1 cellular context compared by ENCODE assay signal in genomic region chr19:46859637-46860124, GRCh38.
TF ChIP-seq lines count a peak whose summit lies in the region.

No MANE protein-coding gene starts in this region.

TF ChIP-seq in K562, 482 proteins besides CTCF, POLR2A, EP300 and RAD21 (continued from another document and continues in another):
- TF ChIP-seq HCFC1 (IDR thresholded peaks at IDR 0.05; ENCODE audit: low read depth, low read length), result no peak
- no peak for TF ChIP-seq LCOR (CRISPR knock-in tag; IDR thresholded peaks at IDR 0.05)
- peak; percentile 73; the same call in 1 of the 2 replicates for TF ChIP-seq NBN (IDR thresholded peaks at IDR 0.05; ENCODE audit: low read depth)
- TF ChIP-seq POU5F1 (IDR thresholded peaks at IDR 0.05; ENCODE audit: borderline replicate concordance, low read depth, low read length, partially characterized antibody), result no peak
- TF ChIP-seq, protein P1, sequence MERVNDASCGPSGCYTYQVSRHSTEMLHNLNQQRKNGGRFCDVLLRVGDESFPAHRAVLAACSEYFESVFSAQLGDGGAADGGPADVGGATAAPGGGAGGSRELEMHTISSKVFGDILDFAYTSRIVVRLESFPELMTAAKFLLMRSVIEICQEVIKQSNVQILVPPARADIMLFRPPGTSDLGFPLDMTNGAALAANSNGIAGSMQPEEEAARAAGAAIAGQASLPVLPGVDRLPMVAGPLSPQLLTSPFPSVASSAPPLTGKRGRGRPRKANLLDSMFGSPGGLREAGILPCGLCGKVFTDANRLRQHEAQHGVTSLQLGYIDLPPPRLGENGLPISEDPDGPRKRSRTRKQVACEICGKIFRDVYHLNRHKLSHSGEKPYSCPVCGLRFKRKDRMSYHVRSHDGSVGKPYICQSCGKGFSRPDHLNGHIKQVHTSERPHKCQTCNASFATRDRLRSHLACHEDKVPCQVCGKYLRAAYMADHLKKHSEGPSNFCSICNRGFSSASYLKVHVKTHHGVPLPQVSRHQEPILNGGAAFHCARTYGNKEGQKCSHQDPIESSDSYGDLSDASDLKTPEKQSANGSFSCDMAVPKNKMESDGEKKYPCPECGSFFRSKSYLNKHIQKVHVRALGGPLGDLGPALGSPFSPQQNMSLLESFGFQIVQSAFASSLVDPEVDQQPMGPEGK (CRISPR knock-in tag; IDR thresholded peaks at IDR 0.05; ENCODE audit: borderline replicate concordance), result no peak
- no peak for TF ChIP-seq ZNF224 (CRISPR knock-in tag; IDR thresholded peaks at IDR 0.05)
- TF ChIP-seq, protein P2, sequence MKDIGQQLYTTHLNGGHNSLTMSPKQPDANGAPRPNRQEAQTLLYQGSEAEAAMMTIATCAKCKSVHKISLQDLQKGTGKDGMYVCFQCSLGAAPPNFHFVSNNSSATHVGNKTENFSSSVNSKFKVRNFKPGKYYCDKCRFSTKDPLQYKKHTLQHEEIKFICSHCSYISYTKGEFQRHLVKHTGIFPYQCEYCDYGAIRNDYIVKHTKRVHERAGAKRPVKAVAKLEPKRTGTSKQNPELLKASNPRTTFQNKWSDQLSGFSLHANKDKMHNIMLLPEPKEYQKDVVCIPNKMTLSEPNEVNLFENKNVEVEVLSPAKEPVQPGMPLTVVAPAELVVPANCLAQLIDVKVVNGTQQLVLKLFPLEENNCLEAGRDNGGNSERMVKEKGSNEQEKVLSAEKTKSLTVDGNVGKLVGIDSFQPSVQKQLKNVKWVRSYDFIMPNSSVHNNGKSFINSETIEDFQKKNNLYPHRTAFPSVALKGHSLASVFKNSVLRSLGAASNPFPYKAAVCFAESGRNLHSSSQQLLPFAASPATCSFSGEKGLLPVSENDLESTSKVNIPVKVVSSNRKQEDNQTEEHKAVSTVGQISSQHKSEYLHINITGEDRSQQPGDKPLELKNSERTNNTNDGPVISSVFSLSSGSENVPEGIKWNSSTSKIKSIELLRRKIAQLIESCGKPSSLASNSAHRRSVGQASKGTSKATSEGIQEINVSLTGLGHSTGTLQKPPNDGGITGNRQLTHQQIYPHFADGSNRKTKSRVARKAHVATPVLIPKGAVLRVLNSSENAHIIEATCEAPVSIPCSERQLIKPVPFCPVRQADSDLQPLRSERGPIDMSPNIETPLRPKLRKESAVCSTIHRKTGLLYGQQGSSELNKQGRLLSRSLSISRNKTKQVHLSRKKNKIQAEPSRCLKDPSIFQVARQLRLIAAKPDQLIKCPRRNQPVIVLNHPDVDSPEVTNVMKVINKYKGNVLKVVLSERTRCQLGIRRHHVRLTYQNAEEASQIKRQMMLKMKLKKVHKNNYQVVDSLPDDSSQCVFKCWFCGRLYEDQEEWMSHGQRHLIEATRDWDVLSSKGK (CRISPR knock-in tag; IDR thresholded peaks at IDR 0.05), result no peak
- no peak for TF ChIP-seq RAD51 (IDR thresholded peaks at IDR 0.05; ENCODE audit: borderline replicate concordance, low read depth)
- TF ChIP-seq MEF2A (IDR thresholded peaks at IDR 0.05; ENCODE audit: control insufficient read depth, low read depth, low read length), result no peak
- no peak for TF ChIP-seq RBFOX2 (IDR thresholded peaks at IDR 0.05; ENCODE audit: low read depth, low read length)
- TF ChIP-seq, protein P3, sequence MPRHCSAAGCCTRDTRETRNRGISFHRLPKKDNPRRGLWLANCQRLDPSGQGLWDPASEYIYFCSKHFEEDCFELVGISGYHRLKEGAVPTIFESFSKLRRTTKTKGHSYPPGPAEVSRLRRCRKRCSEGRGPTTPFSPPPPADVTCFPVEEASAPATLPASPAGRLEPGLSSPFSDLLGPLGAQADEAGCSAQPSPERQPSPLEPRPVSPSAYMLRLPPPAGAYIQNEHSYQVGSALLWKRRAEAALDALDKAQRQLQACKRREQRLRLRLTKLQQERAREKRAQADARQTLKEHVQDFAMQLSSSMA (CRISPR knock-in tag; IDR thresholded peaks at IDR 0.05), result no peak
- TF ChIP-seq, protein P4, sequence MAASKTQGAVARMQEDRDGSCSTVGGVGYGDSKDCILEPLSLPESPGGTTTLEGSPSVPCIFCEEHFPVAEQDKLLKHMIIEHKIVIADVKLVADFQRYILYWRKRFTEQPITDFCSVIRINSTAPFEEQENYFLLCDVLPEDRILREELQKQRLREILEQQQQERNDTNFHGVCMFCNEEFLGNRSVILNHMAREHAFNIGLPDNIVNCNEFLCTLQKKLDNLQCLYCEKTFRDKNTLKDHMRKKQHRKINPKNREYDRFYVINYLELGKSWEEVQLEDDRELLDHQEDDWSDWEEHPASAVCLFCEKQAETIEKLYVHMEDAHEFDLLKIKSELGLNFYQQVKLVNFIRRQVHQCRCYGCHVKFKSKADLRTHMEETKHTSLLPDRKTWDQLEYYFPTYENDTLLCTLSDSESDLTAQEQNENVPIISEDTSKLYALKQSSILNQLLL (CRISPR knock-in tag; IDR thresholded peaks at IDR 0.05; ENCODE audit: borderline replicate concordance), result no peak
- TF ChIP-seq XRCC3 (IDR thresholded peaks at IDR 0.05), result no peak
- no peak for TF ChIP-seq ZNF324 (CRISPR knock-in tag; IDR thresholded peaks at IDR 0.05)
- no peak for TF ChIP-seq SNIP1 (IDR thresholded peaks at IDR 0.05; ENCODE audit: low read depth)
- TF ChIP-seq CHD2 (IDR thresholded peaks at IDR 0.05; ENCODE audit: low read depth, low read length), result no peak
- no peak for TF ChIP-seq ZNF280B (CRISPR knock-in tag; IDR thresholded peaks at IDR 0.05)
- TF ChIP-seq TEAD4 (IDR thresholded peaks at IDR 0.05; ENCODE audit: low read length), result peak; percentile 30; the same call in 1 of the 2 replicates
- TF ChIP-seq TEAD4 (CRISPR knock-in tag; IDR thresholded peaks at IDR 0.05; ENCODE audit: borderline replicate concordance), result 0 out of 2 replicates have a peak, but pooled peaks have one; percentile 54
- TF ChIP-seq ZNF124 (CRISPR knock-in tag; IDR thresholded peaks at IDR 0.05), result no peak
- TF ChIP-seq, protein P5, sequence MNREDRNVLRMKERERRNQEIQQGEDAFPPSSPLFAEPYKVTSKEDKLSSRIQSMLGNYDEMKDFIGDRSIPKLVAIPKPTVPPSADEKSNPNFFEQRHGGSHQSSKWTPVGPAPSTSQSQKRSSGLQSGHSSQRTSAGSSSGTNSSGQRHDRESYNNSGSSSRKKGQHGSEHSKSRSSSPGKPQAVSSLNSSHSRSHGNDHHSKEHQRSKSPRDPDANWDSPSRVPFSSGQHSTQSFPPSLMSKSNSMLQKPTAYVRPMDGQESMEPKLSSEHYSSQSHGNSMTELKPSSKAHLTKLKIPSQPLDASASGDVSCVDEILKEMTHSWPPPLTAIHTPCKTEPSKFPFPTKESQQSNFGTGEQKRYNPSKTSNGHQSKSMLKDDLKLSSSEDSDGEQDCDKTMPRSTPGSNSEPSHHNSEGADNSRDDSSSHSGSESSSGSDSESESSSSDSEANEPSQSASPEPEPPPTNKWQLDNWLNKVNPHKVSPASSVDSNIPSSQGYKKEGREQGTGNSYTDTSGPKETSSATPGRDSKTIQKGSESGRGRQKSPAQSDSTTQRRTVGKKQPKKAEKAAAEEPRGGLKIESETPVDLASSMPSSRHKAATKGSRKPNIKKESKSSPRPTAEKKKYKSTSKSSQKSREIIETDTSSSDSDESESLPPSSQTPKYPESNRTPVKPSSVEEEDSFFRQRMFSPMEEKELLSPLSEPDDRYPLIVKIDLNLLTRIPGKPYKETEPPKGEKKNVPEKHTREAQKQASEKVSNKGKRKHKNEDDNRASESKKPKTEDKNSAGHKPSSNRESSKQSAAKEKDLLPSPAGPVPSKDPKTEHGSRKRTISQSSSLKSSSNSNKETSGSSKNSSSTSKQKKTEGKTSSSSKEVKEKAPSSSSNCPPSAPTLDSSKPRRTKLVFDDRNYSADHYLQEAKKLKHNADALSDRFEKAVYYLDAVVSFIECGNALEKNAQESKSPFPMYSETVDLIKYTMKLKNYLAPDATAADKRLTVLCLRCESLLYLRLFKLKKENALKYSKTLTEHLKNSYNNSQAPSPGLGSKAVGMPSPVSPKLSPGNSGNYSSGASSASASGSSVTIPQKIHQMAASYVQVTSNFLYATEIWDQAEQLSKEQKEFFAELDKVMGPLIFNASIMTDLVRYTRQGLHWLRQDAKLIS (CRISPR knock-in tag; IDR thresholded peaks at IDR 0.05), result no peak
- TF ChIP-seq, protein P6, sequence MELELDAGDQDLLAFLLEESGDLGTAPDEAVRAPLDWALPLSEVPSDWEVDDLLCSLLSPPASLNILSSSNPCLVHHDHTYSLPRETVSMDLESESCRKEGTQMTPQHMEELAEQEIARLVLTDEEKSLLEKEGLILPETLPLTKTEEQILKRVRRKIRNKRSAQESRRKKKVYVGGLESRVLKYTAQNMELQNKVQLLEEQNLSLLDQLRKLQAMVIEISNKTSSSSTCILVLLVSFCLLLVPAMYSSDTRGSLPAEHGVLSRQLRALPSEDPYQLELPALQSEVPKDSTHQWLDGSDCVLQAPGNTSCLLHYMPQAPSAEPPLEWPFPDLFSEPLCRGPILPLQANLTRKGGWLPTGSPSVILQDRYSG (tag; conservative IDR thresholded peaks at IDR 0.05; ENCODE audit: low read depth), result no peak; the same call in 1 of the 2 replicates
- no peak for TF ChIP-seq ZNF57 (CRISPR knock-in tag; IDR thresholded peaks at IDR 0.05)
- TF ChIP-seq SMAD4 (CRISPR knock-in tag; conservative IDR thresholded peaks at IDR 0.05), result no peak
- TF ChIP-seq, protein P7, sequence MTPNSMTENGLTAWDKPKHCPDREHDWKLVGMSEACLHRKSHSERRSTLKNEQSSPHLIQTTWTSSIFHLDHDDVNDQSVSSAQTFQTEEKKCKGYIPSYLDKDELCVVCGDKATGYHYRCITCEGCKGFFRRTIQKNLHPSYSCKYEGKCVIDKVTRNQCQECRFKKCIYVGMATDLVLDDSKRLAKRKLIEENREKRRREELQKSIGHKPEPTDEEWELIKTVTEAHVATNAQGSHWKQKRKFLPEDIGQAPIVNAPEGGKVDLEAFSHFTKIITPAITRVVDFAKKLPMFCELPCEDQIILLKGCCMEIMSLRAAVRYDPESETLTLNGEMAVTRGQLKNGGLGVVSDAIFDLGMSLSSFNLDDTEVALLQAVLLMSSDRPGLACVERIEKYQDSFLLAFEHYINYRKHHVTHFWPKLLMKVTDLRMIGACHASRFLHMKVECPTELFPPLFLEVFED (CRISPR knock-in tag; conservative IDR thresholded peaks at IDR 0.05), result no peak
- TF ChIP-seq HDGF (IDR thresholded peaks at IDR 0.05), result no peak
- TF ChIP-seq SAP30 (IDR thresholded peaks at IDR 0.05; ENCODE audit: borderline replicate concordance, insufficient read depth, low read depth, low read length, poor library complexity, severe bottlenecking), result peak; percentile 48
- no peak for TF ChIP-seq PURB (CRISPR knock-in tag; IDR thresholded peaks at IDR 0.05; ENCODE audit: low read depth)
- no peak for TF ChIP-seq BRCA1 (IDR thresholded peaks at IDR 0.05)
- no peak for TF ChIP-seq BRCA1 (CRISPR knock-in tag; IDR thresholded peaks at IDR 0.05)
- TF ChIP-seq HDAC6 (IDR thresholded peaks at IDR 0.05; ENCODE audit: low read depth, low read length), result no peak
- TF ChIP-seq ZNF311 (CRISPR knock-in tag; IDR thresholded peaks at IDR 0.05), result no peak
- TF ChIP-seq, protein P8, sequence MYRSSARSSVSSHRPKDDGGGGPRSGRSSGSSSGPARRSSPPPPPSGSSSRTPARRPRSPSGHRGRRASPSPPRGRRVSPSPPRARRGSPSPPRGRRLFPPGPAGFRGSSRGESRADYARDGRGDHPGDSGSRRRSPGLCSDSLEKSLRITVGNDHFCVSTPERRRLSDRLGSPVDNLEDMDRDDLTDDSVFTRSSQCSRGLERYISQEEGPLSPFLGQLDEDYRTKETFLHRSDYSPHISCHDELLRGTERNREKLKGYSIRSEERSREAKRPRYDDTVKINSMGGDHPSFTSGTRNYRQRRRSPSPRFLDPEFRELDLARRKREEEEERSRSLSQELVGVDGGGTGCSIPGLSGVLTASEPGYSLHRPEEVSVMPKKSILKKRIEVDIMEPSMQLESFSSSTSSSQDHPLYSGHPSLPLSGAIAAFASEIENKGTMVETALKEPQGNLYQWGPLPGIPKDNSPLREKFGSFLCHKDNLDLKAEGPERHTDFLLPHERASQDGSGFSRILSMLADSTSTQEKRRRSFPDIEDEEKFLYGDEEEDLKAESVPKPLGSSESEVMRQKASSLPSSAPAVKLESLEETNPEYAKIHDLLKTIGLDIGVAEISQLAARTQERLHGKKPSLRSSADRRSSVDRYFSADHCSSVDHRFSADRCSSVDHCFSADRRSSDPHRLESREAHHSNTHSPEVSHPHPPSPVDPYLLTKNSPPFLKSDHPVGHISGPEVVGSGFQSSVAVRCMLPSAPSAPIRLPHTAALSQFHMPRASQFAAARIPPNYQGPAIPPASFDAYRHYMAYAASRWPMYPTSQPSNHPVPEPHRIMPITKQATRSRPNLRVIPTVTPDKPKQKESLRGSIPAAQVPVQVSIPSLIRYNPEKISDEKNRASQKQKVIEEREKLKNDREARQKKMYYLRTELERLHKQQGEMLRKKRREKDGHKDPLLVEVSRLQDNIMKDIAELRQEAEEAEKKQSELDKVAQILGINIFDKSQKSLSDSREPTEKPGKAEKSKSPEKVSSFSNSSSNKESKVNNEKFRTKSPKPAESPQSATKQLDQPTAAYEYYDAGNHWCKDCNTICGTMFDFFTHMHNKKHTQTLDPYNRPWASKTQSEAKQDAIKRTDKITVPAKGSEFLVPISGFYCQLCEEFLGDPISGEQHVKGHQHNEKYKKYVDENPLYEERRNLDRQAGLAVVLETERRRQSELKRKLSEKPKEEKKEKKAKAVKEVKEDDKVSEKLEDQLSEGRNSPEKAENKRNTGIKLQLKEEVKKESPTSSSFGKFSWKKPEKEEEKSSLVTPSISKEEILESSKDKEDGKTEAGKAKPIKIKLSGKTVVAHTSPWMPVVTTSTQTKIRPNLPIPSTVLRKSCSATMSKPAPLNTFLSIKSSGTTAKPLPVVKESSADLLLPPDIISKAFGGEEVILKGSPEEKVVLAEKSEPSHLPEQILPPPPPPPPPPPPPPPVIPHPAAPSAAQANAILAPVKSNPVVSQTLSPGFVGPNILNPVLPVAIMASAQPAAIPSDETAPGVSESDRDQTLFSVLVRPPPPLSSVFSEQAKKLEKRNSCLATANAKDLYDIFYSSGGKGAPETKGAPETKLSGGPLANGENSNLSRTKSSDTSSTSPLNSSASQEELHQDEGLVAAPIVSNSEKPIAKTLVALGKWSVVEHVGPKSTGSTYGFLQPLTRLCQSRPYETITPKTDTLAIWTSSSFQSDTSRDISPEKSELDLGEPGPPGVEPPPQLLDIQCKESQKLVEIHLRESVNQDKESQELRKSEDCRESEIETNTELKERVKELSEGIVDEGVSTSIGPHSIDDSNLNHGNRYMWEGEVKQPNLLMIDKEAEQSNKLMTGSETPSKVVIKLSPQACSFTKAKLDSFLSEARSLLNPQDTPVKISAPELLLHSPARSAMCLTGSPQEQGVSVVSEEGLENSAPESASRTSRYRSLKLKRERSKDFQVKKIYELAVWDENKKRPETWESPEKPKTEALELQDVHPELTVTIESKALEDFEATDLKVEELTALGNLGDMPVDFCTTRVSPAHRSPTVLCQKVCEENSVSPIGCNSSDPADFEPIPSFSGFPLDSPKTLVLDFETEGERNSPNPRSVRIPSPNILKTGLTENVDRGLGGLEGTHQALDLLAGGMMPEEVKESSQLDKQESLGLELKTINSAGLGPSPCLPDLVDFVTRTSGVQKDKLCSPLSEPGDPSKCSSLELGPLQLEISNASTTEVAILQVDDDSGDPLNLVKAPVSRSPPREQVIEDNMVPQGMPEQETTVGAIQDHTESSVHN (IDR thresholded peaks at IDR 0.05; ENCODE audit: borderline replicate concordance in 1 of 2, low read depth in 1 of 2), result peak in 1 of 2 experiments; percentile 30; a peak in 1 of 4 replicates
